In genomic region chr14:68734231-68734732, GRCh38 we compare ENCODE assay signal across 8 cellular contexts. TPM values are rescaled to one million over a fixed set of nuclear protein-coding genes. Genes with fewer than 3 reads are reported as not detected.
DNase-seq lines count a peak whose midpoint lies in the region; ATAC-seq and TF ChIP-seq lines count a peak whose summit lies in the region.

No MANE protein-coding gene starts in this region.

- peaks cover 10 to 25% of the 10 kb centered on the region in 2 donors for H3K36me3 Mint-ChIP-seq in CD14-positive monocyte
- no peaks in the 10 kb centered on the region for H3K36me3 Mint-ChIP-seq in stimulated activated memory B cell treated with anti-CD40 and anti-IgM and Interleukin-4, amounts not matched to agents 10 μg/mL and 1 μg/mL and 100 μg/mL, for 72 hours

- H3K36me3 ChIP-seq in effector memory CD4-positive, alpha-beta T cell (ENCODE audit: control insufficient read depth, insufficient read depth, low read length): no peaks in the 10 kb centered on the region

- DNase-seq in CD14-positive monocyte (ENCODE audit: low spot score) (peak; percentile 89), T-helper 22 cell (ENCODE audit: low read depth) (peak; percentile 24), AG20443 (ENCODE audit: low spot score) (no peak), HK-2 (ENCODE audit: unreplicated experiment) (no peak)
- peak in 2 of 3 donors; percentile 6 to 12 for DNase-seq in effector memory CD4-positive, alpha-beta T cell

- peak overlapping the region; percentile 34 to 64 for H3K4me3 Mint-ChIP-seq in CD14-positive monocyte
- H3K4me3 Mint-ChIP-seq in stimulated activated memory B cell treated with anti-CD40 and anti-IgM and Interleukin-4, amounts not matched to agents 10 μg/mL and 1 μg/mL and 100 μg/mL, for 72 hours: peak overlapping the region; percentile 48

- intact Hi-C loops in CD14-positive monocyte (cut with micrococcal nuclease): loop anchor here (1.0 to 5.0 kb wide), 5 partner anchors 8 to 157 kb away; partner anchors contain the start of gene ZFP36L1 (in 1 of the 2)

- TF ChIP-seq CTCF in CD14-positive monocyte (IDR thresholded peaks at IDR 0.05): no peak

- H3K27me3 Mint-ChIP-seq in CD14-positive monocyte (ENCODE audit: low read depth in 3 of 3): peaks cover 46 to 61% (median 46%) of the 10 kb centered on the region in 3 donors
- H3K27me3 Mint-ChIP-seq in stimulated activated memory B cell treated with anti-CD40 and anti-IgM and Interleukin-4, amounts not matched to agents 10 μg/mL and 1 μg/mL and 100 μg/mL, for 72 hours: no peaks in the 10 kb centered on the region

- no peak overlapping the region for H3K4me3 ChIP-seq in effector memory CD4-positive, alpha-beta T cell (ENCODE audit: insufficient read depth, low read depth, low read length, poor library complexity, severe bottlenecking)

- peaks cover 19% of the 10 kb centered on the region for H3K4me1 ChIP-seq in effector memory CD4-positive, alpha-beta T cell (ENCODE audit: control insufficient read depth, insufficient read depth, low read length, poor library complexity, severe bottlenecking)

- no peaks in the 10 kb centered on the region for H3K27me3 ChIP-seq in effector memory CD4-positive, alpha-beta T cell (replicated peaks; ENCODE audit: control insufficient read depth, insufficient read depth, low read length, poor library complexity, severe bottlenecking)

- peak; percentile 64 for ATAC-seq in GM21786 (IDR thresholded peaks at IDR 0.05; ENCODE audit: unreplicated experiment)
- peak; percentile 84 for ATAC-seq in stimulated activated memory B cell treated with anti-CD40 and anti-IgM and Interleukin-4, amounts not matched to agents 10 μg/mL and 1 μg/mL and 100 μg/mL, for 72 hours
- ATAC-seq in SK-N-SH treated with all-trans-retinoic acid at 6 μM for 48 hours: no peak

- peak overlapping the region; percentile 48 for H3K27ac ChIP-seq in effector memory CD4-positive, alpha-beta T cell (ENCODE audit: insufficient read depth, low read length, poor library complexity, severe bottlenecking)

- peak overlapping the region; percentile 98 to 100 (median 99) for H3K27ac Mint-ChIP-seq in CD14-positive monocyte
- peak overlapping the region; percentile 68 for H3K27ac Mint-ChIP-seq in stimulated activated memory B cell treated with anti-CD40 and anti-IgM and Interleukin-4, amounts not matched to agents 10 μg/mL and 1 μg/mL and 100 μg/mL, for 72 hours

- no peaks in the 10 kb centered on the region for H3K9me3 ChIP-seq in effector memory CD4-positive, alpha-beta T cell (ENCODE audit: control insufficient read depth, low read length)

- H3K4me1 Mint-ChIP-seq in CD14-positive monocyte: peaks cover 64% of the 10 kb centered on the region
- H3K4me1 Mint-ChIP-seq in stimulated activated memory B cell treated with anti-CD40 and anti-IgM and Interleukin-4, amounts not matched to agents 10 μg/mL and 1 μg/mL and 100 μg/mL, for 72 hours: peaks cover 87% of the 10 kb centered on the region

- H3K9me3 Mint-ChIP-seq in CD14-positive monocyte: peaks cover 0 to 3% (median 2%) of the 10 kb centered on the region in 7 donors
- H3K9me3 Mint-ChIP-seq in stimulated activated memory B cell treated with anti-CD40 and anti-IgM and Interleukin-4, amounts not matched to agents 10 μg/mL and 1 μg/mL and 100 μg/mL, for 72 hours: no peaks in the 10 kb centered on the region

TF ChIP-seq in SK-N-SH treated with all-trans-retinoic acid at 6 μM for 48 hours, 23 proteins besides CTCF, POLR2A, EP300 and RAD21:
- TF ChIP-seq CSDC2 (CRISPR knock-in tag; IDR thresholded peaks at IDR 0.05) (no peak), ISL1 (CRISPR knock-in tag; IDR thresholded peaks at IDR 0.05) (no peak), ZNF70 (CRISPR knock-in tag; IDR thresholded peaks at IDR 0.05) (no peak), GLIS3 (CRISPR knock-in tag; IDR thresholded peaks at IDR 0.05) (no peak)
- TF ChIP-seq, protein P1, sequence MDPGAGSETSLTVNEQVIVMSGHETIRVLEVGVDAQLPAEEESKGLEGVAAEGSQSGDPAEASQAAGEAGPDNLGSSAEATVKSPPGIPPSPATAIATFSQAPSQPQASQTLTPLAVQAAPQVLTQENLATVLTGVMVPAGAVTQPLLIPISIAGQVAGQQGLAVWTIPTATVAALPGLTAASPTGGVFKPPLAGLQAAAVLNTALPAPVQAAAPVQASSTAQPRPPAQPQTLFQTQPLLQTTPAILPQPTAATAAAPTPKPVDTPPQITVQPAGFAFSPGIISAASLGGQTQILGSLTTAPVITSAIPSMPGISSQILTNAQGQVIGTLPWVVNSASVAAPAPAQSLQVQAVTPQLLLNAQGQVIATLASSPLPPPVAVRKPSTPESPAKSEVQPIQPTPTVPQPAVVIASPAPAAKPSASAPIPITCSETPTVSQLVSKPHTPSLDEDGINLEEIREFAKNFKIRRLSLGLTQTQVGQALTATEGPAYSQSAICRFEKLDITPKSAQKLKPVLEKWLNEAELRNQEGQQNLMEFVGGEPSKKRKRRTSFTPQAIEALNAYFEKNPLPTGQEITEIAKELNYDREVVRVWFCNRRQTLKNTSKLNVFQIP (CRISPR knock-in tag; IDR thresholded peaks at IDR 0.05; ENCODE audit: borderline replicate concordance, low read depth): no peak
TF ChIP-seq in SK-N-SH treated with all-trans-retinoic acid at 6 μM for 48 hours: peak in this region for 0.

RNA-seq across cellular contexts. Expression of gene ZFP36L1, which starts 58.6 kb away (rescaled TPM):
- polyA plus RNA-seq in CD14-positive monocyte: 100 to 1,000 TPM; 151 to 185 TPM

Comparison
In these comparisons a context has a peak if more than half of its experiments do, and no peak if none do; other contexts are left out.
1. DNase-seq: peak in CD14-positive monocyte (single experiment), T-helper 22 cell (single experiment) and effector memory CD4-positive, alpha-beta T cell (2 of 3); none in AG20443 (single experiment) and HK-2 (single experiment).